25 cellular contexts compared by ENCODE assay signal in genomic region chr11:108835624-108836023, GRCh38.
DNase-seq lines count a peak whose midpoint lies in the region; ATAC-seq, FAIRE-seq and TF ChIP-seq lines count a peak whose summit lies in the region.
"Had no signal": no experiment of that assay in that cellular context is flagged by ENCODE, and none has a peak within 500 bp of the region (broad histone marks: within the 10 kb centered on the region; RNA-seq: fewer than 3 reads in every experiment).

No MANE protein-coding gene starts in this region.

- peak overlapping the region; percentile 55 for H3K18ac ChIP-seq in mesendoderm (ENCODE audit: low read length)

- H3K79me2 ChIP-seq in mesendoderm (ENCODE audit: control insufficient read depth, insufficient read depth, low read length): no peaks in the 10 kb centered on the region

- H4K5ac ChIP-seq in mesendoderm (ENCODE audit: low read length): no peak overlapping the region

- H3K36me3 Mint-ChIP-seq in WTC11: peaks cover 2% of the 10 kb centered on the region; the same call in 1 of the 2 replicates

- H3K9ac ChIP-seq in mesendoderm (ENCODE audit: low read length): no peak overlapping the region
- H3K9ac ChIP-seq: BLaER1 treated with 17β-estradiol and CSF1 and Interleukin-3, amounts not matched to agents 10 nM and 100 nM; GM23248 had no signal

- H3K27ac ChIP-seq in mesendoderm (ENCODE audit: low read depth, low read length): no peak overlapping the region
- H3K27ac ChIP-seq: A549; BLaER1 treated with 17β-estradiol and CSF1 and Interleukin-3, amounts not matched to agents 10 nM and 100 nM; GM23248 had no signal

- H3K36me3 ChIP-seq in mesendoderm (ENCODE audit: control insufficient read depth, insufficient read depth, low read length): peaks cover 1% of the 10 kb centered on the region
- no peaks in the 10 kb centered on the region for H3K36me3 ChIP-seq in MG63
- H3K36me3 ChIP-seq: HAP-1 had no signal

- H2BK15ac ChIP-seq in mesendoderm (replicated peaks; ENCODE audit: low read depth): no peak overlapping the region

- no peak overlapping the region for H4K8ac ChIP-seq in mesendoderm (ENCODE audit: low read depth, low read length)

- DNase-seq in GM12892 (ENCODE audit: insufficient read length): no peak
- no peak for DNase-seq in WTC11 (ENCODE audit: low spot score)
- peak; percentile 14 for DNase-seq in iPS-NIHi11 (ENCODE audit: low spot score)
- DNase-seq in mesendoderm: peak; percentile 54
- DNase-seq in MG63: no peak
- DNase-seq in posterior vena cava (ENCODE audit: low spot score): no peak
- no peak for DNase-seq in DMS53 (lab: John Stamatoyannopoulos, UW)
- no peak for DNase-seq in stimulated activated CD4-positive, alpha-beta T cell treated with anti-CD3 and anti-CD28 coated beads, Interleukin-4, amount 100 ng/mL, for 4 hours
- DNase-seq: 8988T; ACHN; AML-193; BE2C; CD4-positive, alpha-beta T cell; CD8-positive, alpha-beta memory T cell; DMS 273 treated with DMSO at 0.1 percent for 48 hours; DMS79 treated with DMSO at 0.1 percent for 48 hours; GM23248; HFFc6 had no signal

- no peak overlapping the region for H3K4me3 Mint-ChIP-seq in WTC11
- H3K4me3 Mint-ChIP-seq: CD14-positive monocyte; CD4-positive, alpha-beta T cell; CD8-positive, alpha-beta memory T cell; HFFc6 had no signal

- intact Hi-C loops in posterior vena cava (cut with DNase I): no loop called here

- peak; percentile 65 for ATAC-seq in WTC11
- ATAC-seq: A549 had no signal

- no peaks in the 10 kb centered on the region for H3K27me3 ChIP-seq in mesendoderm (ENCODE audit: insufficient read depth, low read length, poor library complexity)
- no peaks in the 10 kb centered on the region for H3K27me3 ChIP-seq in MG63
- H3K27me3 ChIP-seq: BE2C; BLaER1 treated with 17β-estradiol and CSF1 and Interleukin-3, amounts not matched to agents 10 nM and 100 nM had no signal

- H3K9me3 ChIP-seq in MG63: no peaks in the 10 kb centered on the region
- H3K9me3 ChIP-seq: A549; BE2C; BLaER1 treated with 17β-estradiol and CSF1 and Interleukin-3, amounts not matched to agents 10 nM and 100 nM; HAP-1 had no signal

- no peak for TF ChIP-seq POLR2A in GM12892 (IDR thresholded peaks at IDR 0.05; ENCODE audit: low read depth, low read length)

- POLR2A ChIA-PET in WTC11 (lab: Charles Lee): no interaction called here

- H3K4me1 Mint-ChIP-seq in WTC11: peaks cover 29% of the 10 kb centered on the region

- no peak overlapping the region for H2BK5ac ChIP-seq in mesendoderm (ENCODE audit: low read length)

- H3K4me1 ChIP-seq in mesendoderm (ENCODE audit: control insufficient read depth, low read depth, low read length): peaks cover 8% of the 10 kb centered on the region
- H3K4me1 ChIP-seq: A549, HAP-1 had no signal

- H3K9me3 Mint-ChIP-seq in WTC11: no peaks in the 10 kb centered on the region
- H3K9me3 Mint-ChIP-seq: CD14-positive monocyte; CD4-positive, alpha-beta T cell; CD8-positive, alpha-beta memory T cell; HFFc6 had no signal

- no peak overlapping the region for H3K4me2 ChIP-seq in mesendoderm (ENCODE audit: low read length)
- H3K4me2 ChIP-seq: A549; BLaER1 treated with 17β-estradiol and CSF1 and Interleukin-3, amounts not matched to agents 10 nM and 100 nM had no signal

- no CpG with 5 or more reads among the region's 7 CpGs for WGBS in mesendoderm (ENCODE audit: extremely low coverage, insufficient coverage, low lambda C conversion rate)

- H2AK5ac ChIP-seq in mesendoderm (ENCODE audit: low read length): no peak overlapping the region

- H3K27ac Mint-ChIP-seq in WTC11: no peak overlapping the region
- H3K27ac Mint-ChIP-seq: CD4-positive, alpha-beta T cell; HFFc6 had no signal

- no peak overlapping the region for H3K23ac ChIP-seq in mesendoderm (ENCODE audit: low read length)

- no peak overlapping the region for H2BK120ac ChIP-seq in mesendoderm (ENCODE audit: low read depth, low read length)

- FAIRE-seq in GM12892 (lab: Jason Lieb, UNC): peak; percentile 76
- FAIRE-seq: A549, D721Med, G401.6, GM19239 had no signal

- H3K4ac ChIP-seq in mesendoderm (ENCODE audit: low read depth, low read length): no peak overlapping the region

- no peaks in the 10 kb centered on the region for H3K27me3 Mint-ChIP-seq in WTC11 (ENCODE audit: low read depth)
- H3K27me3 Mint-ChIP-seq: CD4-positive, alpha-beta T cell; CD8-positive, alpha-beta memory T cell had no signal

- CTCF ChIA-PET in WTC11 (lab: Charles Lee): no interaction called here

- TF ChIP-seq CTCF in WTC11 (IDR thresholded peaks at IDR 0.05): no peak

- H3K79me1 ChIP-seq in mesendoderm (ENCODE audit: low read length): no peaks in the 10 kb centered on the region

- H3K4me3 ChIP-seq in mesendoderm (ENCODE audit: low read length) (no peak overlapping the region), MG63 (no peak overlapping the region)
- H3K4me3 ChIP-seq: A549; BLaER1 treated with 17β-estradiol and CSF1 and Interleukin-3, amounts not matched to agents 10 nM and 100 nM; GM23248; HAP-1 had no signal

- H3K56ac ChIP-seq in mesendoderm (ENCODE audit: low read length): no peak overlapping the region

TF ChIP-seq in WTC11, 78 proteins besides CTCF, POLR2A, EP300 and RAD21:
- TF ChIP-seq ATF3 (CRISPR knock-in tag; conservative IDR thresholded peaks at IDR 0.05) (no peak), KAT7 (CRISPR knock-in tag; IDR thresholded peaks at IDR 0.05; ENCODE audit: borderline replicate concordance) (no peak), CREB1 (CRISPR knock-in tag; IDR thresholded peaks at IDR 0.05) (no peak), ATF6 (CRISPR knock-in tag; IDR thresholded peaks at IDR 0.05) (no peak), SMAD4 (CRISPR knock-in tag; IDR thresholded peaks at IDR 0.05) (no peak), NFATC4 (CRISPR knock-in tag; IDR thresholded peaks at IDR 0.05) (no peak), RORB (CRISPR knock-in tag; IDR thresholded peaks at IDR 0.05) (no peak)

Comparison
In these comparisons a context has a peak if more than half of its experiments do, and no peak if none do; other contexts are left out.
1. DNase-seq: peak in iPS-NIHi11 (single experiment) and mesendoderm (single experiment); none in GM12892 (single experiment), WTC11 (single experiment), MG63 (single experiment), posterior vena cava (single experiment), DMS53 (single experiment) and stimulated activated CD4-positive, alpha-beta T cell treated with anti-CD3 and anti-CD28 coated beads, Interleukin-4, amount 100 ng/mL, for 4 hours (0 of 2).